9 cellular contexts compared by ENCODE assay signal in the genomic region with DNA sequence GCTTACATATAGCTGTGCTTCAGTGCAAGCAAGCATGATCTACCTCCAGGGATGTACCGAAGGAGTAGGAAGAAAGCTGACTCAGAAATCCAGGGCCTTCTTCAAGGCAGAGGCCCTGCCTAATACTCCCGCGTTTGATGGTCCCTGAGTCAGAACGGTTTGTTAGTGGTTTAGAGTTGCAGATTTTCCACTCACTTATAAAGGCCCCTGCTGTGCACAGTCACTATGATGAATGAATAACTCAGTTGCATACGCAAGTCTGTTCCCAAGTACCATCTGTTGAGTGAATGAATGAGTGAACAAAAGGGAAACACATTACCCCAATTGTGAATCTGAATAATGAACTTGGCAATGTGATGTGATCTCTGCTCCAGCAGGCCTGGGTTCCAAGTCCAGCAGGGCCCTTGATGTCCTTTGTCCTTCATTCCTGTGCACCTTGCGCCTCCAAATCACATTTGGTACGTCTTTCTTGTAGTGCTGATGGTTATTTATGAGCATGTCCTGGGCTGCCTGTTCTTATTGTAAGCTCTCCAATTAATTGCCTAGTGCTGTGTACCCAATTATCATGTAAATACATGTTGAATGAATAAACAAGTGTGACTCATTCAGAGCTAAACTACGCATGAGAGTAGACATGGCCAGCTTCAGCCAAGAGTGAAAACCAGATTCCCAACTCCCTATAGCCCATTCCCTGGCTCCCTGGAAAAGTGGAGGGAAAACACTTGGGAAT.
A peak's percentile ranks its signal among the peaks of the same experiment; 100 is the strongest.
DNase-seq lines count a peak whose midpoint lies in the region; ATAC-seq and TF ChIP-seq lines count a peak whose summit lies in the region.
"Had no signal": no experiment of that assay in that cellular context is flagged by ENCODE, and none has a peak within 500 bp of the region (broad histone marks: within the 10 kb centered on the region; RNA-seq: fewer than 3 reads in every experiment).

No MANE protein-coding gene starts in this region.

- H3K4me3 Mint-ChIP-seq in activated T-helper 17 cell treated with anti-CD3 and anti-CD28 coated beads, Interleukin-2, amount 50 U/mL, for 72 hours, result no peak overlapping the region
- no peak overlapping the region for H3K4me3 Mint-ChIP-seq in endothelial cell (ENCODE audit: unreplicated experiment)

- H3K4me3 ChIP-seq in ACC112 (ENCODE audit: low read depth, low read length), result no peak overlapping the region
- H3K4me3 ChIP-seq: adrenal gland had no signal

- H3K27me3 Mint-ChIP-seq in activated T-helper 17 cell treated with anti-CD3 and anti-CD28 coated beads, Interleukin-2, amount 50 U/mL, for 72 hours, result no peaks in the 10 kb centered on the region
- H3K27me3 Mint-ChIP-seq in endothelial cell (ENCODE audit: unreplicated experiment), result peaks cover 2% of the 10 kb centered on the region

- H3K36me3 Mint-ChIP-seq in activated T-helper 17 cell treated with anti-CD3 and anti-CD28 coated beads, Interleukin-2, amount 50 U/mL, for 72 hours (ENCODE audit: low read depth), result peaks cover 17% of the 10 kb centered on the region
- H3K36me3 Mint-ChIP-seq in endothelial cell (ENCODE audit: low read depth, unreplicated experiment), result no peaks in the 10 kb centered on the region

- H3K27me3 ChIP-seq in ACC112 (ENCODE audit: insufficient read depth, low read length), result no peaks in the 10 kb centered on the region
- H3K27me3 ChIP-seq: adrenal gland had no signal

- H3K27ac Mint-ChIP-seq in activated T-helper 17 cell treated with anti-CD3 and anti-CD28 coated beads, Interleukin-2, amount 50 U/mL, for 72 hours, result no peak overlapping the region
- no peak overlapping the region for H3K27ac Mint-ChIP-seq in endothelial cell (ENCODE audit: unreplicated experiment)

- peak; percentile 94 for ATAC-seq in activated T-helper 17 cell treated with anti-CD3 and anti-CD28 coated beads, Interleukin-2, amount 50 U/mL, for 72 hours (replicated peaks)
- no peak for ATAC-seq in HG03175 (IDR thresholded peaks at IDR 0.05; ENCODE audit: unreplicated experiment)

- H2AFZ ChIP-seq in ACC112 (ENCODE audit: low read length, unreplicated experiment), result no peak overlapping the region

- H3K36me3 ChIP-seq in ACC112 (ENCODE audit: insufficient read depth, low read length), result no peaks in the 10 kb centered on the region

- no peaks in the 10 kb centered on the region for H3K79me2 ChIP-seq in ACC112 (ENCODE audit: control insufficient read depth, insufficient read depth, low read length, unreplicated experiment)

- H3K9me3 Mint-ChIP-seq in activated T-helper 17 cell treated with anti-CD3 and anti-CD28 coated beads, Interleukin-2, amount 50 U/mL, for 72 hours, result no peaks in the 10 kb centered on the region
- H3K9me3 Mint-ChIP-seq in endothelial cell (ENCODE audit: unreplicated experiment), result no peaks in the 10 kb centered on the region

- peak overlapping the region; percentile 63 for H3K27ac ChIP-seq in ACC112 (ENCODE audit: low read depth, low read length)
- H3K27ac ChIP-seq: adrenal gland had no signal

- no peaks in the 10 kb centered on the region for H3K4me1 Mint-ChIP-seq in activated T-helper 17 cell treated with anti-CD3 and anti-CD28 coated beads, Interleukin-2, amount 50 U/mL, for 72 hours
- peaks cover 37% of the 10 kb centered on the region for H3K4me1 Mint-ChIP-seq in endothelial cell (ENCODE audit: unreplicated experiment)

- peaks cover 13% of the 10 kb centered on the region for H3K4me1 ChIP-seq in ACC112 (ENCODE audit: control insufficient read depth, insufficient read depth, low read length, unreplicated experiment)
- H3K4me1 ChIP-seq: adrenal gland had no signal

- peak; percentile 14 for DNase-seq in HPDE6-E6E7 (ENCODE audit: extremely low spot score)
- DNase-seq in kidney glomerular epithelial cell (lab: John Stamatoyannopoulos, UW), result peak; percentile 75
- no peak for DNase-seq in endothelial cell (ENCODE audit: low spot score)
- DNase-seq in SHP77 treated with DMSO at 0.1 percent for 48 hours (lab: John Stamatoyannopoulos, UW), result no peak
- no peak for DNase-seq in SIG-M5 treated with dmso at 0.1 percent for 504 hours (lab: John Stamatoyannopoulos, UW; ENCODE audit: unreplicated experiment)

- TF ChIP-seq CTCF in endothelial cell (IDR thresholded peaks at IDR 0.05; ENCODE audit: unreplicated experiment), result no peak

Comparison
In these comparisons a context has a peak if more than half of its experiments do, and no peak if none do; other contexts are left out.
1. DNase-seq: peak in HPDE6-E6E7 (single experiment) and kidney glomerular epithelial cell (single experiment); none in endothelial cell (single experiment), SHP77 treated with DMSO at 0.1 percent for 48 hours (single experiment) and SIG-M5 treated with dmso at 0.1 percent for 504 hours (single experiment).